In genomic region chr2:73109796-73110540, GRCh38 we compare ENCODE assay signal across 17 cellular contexts. TPM values are rescaled to one million over a fixed set of nuclear protein-coding genes. Genes with fewer than 3 reads are reported as not detected.
DNase-seq lines count a peak whose midpoint lies in the region; ATAC-seq and TF ChIP-seq lines count a peak whose summit lies in the region.
"Had no signal": no experiment of that assay in that cellular context is flagged by ENCODE, and none has a peak within 500 bp of the region (broad histone marks: within the 10 kb centered on the region; RNA-seq: fewer than 3 reads in every experiment).

No MANE protein-coding gene starts in this region.

- H3K9ac ChIP-seq in PC-3 (ENCODE audit: low read length) (no peak overlapping the region), neuronal stem cell (ENCODE audit: low read depth, low read length, poor library complexity) (no peak overlapping the region)

- no peaks in the 10 kb centered on the region for H3K36me3 Mint-ChIP-seq in T-cell

- H3K4me1 ChIP-seq in PC-3 (ENCODE audit: insufficient read depth, low read length) (peaks cover 18% of the 10 kb centered on the region), neuronal stem cell (ENCODE audit: control insufficient read depth in 2 of 2, insufficient read depth in 1 of 2, low read depth in 1 of 2, low read length in 2 of 2) (peaks cover 12 to 13% of the 10 kb centered on the region in 2 donors)

- H3K4me3 ChIP-seq in AG10803 (ENCODE audit: low read length) (peak overlapping the region; percentile 91), PC-3 (ENCODE audit: low read length) (peak overlapping the region; percentile 81; the same call in 1 of the 2 replicates), neuronal stem cell (ENCODE audit: low read length in 2 of 2) (peak overlapping the region in 1 of 2 donors; percentile 13)

- H3K27me3 Mint-ChIP-seq in T-cell = no peaks in the 10 kb centered on the region

- no peak overlapping the region for H2BK12ac ChIP-seq in neuronal stem cell (ENCODE audit: low read length)

- no peak overlapping the region for H3K27ac ChIP-seq in PC-3 (ENCODE audit: low read length)
- peak overlapping the region; percentile 94 for H3K27ac ChIP-seq in epithelial cell of prostate
- H3K27ac ChIP-seq in neuronal stem cell (replicated peaks; ENCODE audit: low read length) = no peak overlapping the region

- no peak overlapping the region for H2BK15ac ChIP-seq in neuronal stem cell (ENCODE audit: low read length)

- H3K14ac ChIP-seq in neuronal stem cell (ENCODE audit: low read length) = no peak overlapping the region

- DNase-seq in AG10803 (ENCODE audit: low read depth) (no peak), PC-3 (no peak), epithelial cell of prostate (ENCODE audit: low read depth, low spot score) (no peak), neuronal stem cell (ENCODE audit: low spot score) (no peak), T-cell (no peak)
- DNase-seq: activated CD4-positive, alpha-beta T cell treated with anti-CD3 and anti-CD28 coated beads, Interleukin-2, amount 10 ng/mL, durations not matched to agents 24 days and 14 days; activated naive CD8-positive, alpha-beta T cell treated with anti-CD3 and anti-CD28 coated beads, Interleukin-2, amount 50 U/mL, for 24 hours; activated T-cell treated with anti-CD3 and anti-CD28 coated beads, Interleukin-2, amount 50 U/mL, for 1 hour; hippocampal formation; naive thymus-derived CD4-positive, alpha-beta T cell; stimulated activated CD4-positive, alpha-beta T cell treated with anti-CD3 and anti-CD28 coated beads, Interleukin-4, amount 100 ng/mL, for 24 hours had no signal

- ATAC-seq in PC-3 (no peak), GM18868 (IDR thresholded peaks at IDR 0.05; ENCODE audit: unreplicated experiment) (no peak), T-cell (replicated peaks in 1 of 4) (no peak), HG02970 (IDR thresholded peaks at IDR 0.05; ENCODE audit: low FRiP score, unreplicated experiment) (no peak), HG03521 (IDR thresholded peaks at IDR 0.05; ENCODE audit: unreplicated experiment) (no peak)
- ATAC-seq: activated naive CD8-positive, alpha-beta T cell treated with anti-CD3 and anti-CD28 coated beads, Interleukin-2, amount 50 U/mL, for 24 hours; left lobe of liver; naive thymus-derived CD4-positive, alpha-beta T cell had no signal

- H3K9me3 Mint-ChIP-seq in T-cell = no peaks in the 10 kb centered on the region
- H3K9me3 Mint-ChIP-seq: activated CD4-positive, alpha-beta T cell treated with anti-CD3 and anti-CD28 coated beads, Interleukin-2, amount 10 ng/mL, durations not matched to agents 24 days and 14 days; activated naive CD8-positive, alpha-beta T cell treated with anti-CD3 and anti-CD28 coated beads, Interleukin-2, amount 50 U/mL, for 24 hours; naive thymus-derived CD4-positive, alpha-beta T cell; T-helper 2 cell treated with Interferon-gamma antibody and Interleukin-4, amounts not matched to agents 5 μg/mL and 100 μg/mL, for 36 hours had no signal

- H3K4me3 Mint-ChIP-seq in T-cell = no peak overlapping the region

- H4K91ac ChIP-seq in neuronal stem cell (ENCODE audit: low read depth, low read length, poor library complexity) = no peak overlapping the region

- no peak overlapping the region for H2AFZ ChIP-seq in PC-3 (ENCODE audit: low read length)
- no peak overlapping the region for H2AFZ ChIP-seq in neuronal stem cell (ENCODE audit: low read length)

- no peaks in the 10 kb centered on the region for H3K9me3 ChIP-seq in PC-3 (ENCODE audit: low read length)
- peaks cover 3 to 13% of the 10 kb centered on the region in 2 donors for H3K9me3 ChIP-seq in neuronal stem cell (replicated peaks in 1 of 2; ENCODE audit: control insufficient read depth in 2 of 2, insufficient read depth in 1 of 2, low read depth in 1 of 2, low read length in 2 of 2)
- H3K9me3 ChIP-seq: right atrium auricular region had no signal

- H3K4me1 Mint-ChIP-seq in T-cell = peaks cover 29 to 57% (median 35%) of the 10 kb centered on the region in 3 donors

- TF ChIP-seq CTCF in AG10803 (conservative IDR thresholded peaks at IDR 0.05; ENCODE audit: low read length) (no peak), PC-3 (conservative IDR thresholded peaks at IDR 0.05; ENCODE audit: low read depth, low read length) (no peak)

- H2AK5ac ChIP-seq in neuronal stem cell (ENCODE audit: low read depth, low read length) = no peak overlapping the region

- no peak overlapping the region for H4K8ac ChIP-seq in neuronal stem cell (ENCODE audit: low read depth, low read length)

- intact Hi-C loops in PC-3 (cut with micrococcal nuclease) = loop anchor here (2.0 kb wide), 1 partner anchor 67 kb away; no protein-coding TSS in a partner anchor

- peak overlapping the region; percentile 56 for H3K23ac ChIP-seq in neuronal stem cell (ENCODE audit: low read depth, low read length, poor library complexity)

- peaks cover 75% of the 10 kb centered on the region for H3K79me2 ChIP-seq in PC-3 (ENCODE audit: low read length)

- H3K27me3 ChIP-seq in PC-3 (ENCODE audit: low read length) (no peaks in the 10 kb centered on the region), neuronal stem cell (ENCODE audit: control insufficient read depth in 3 of 3, insufficient read depth in 3 of 3, low read depth in 1 of 3, low read length in 3 of 3) (peaks cover 0 to 74% (median 20%) of the 10 kb centered on the region in 3 experiments)
- H3K27me3 ChIP-seq: right atrium auricular region had no signal

- POLR2A ChIA-PET in PC-3 (lab: Charles Lee; ENCODE audit: unreplicated experiment) = no interaction called here
- POLR2A ChIA-PET in T-cell (lab: Charles Lee) = interaction anchor here in 1 of 2 donors (0.5 kb wide), 1 partner anchor 16 kb away, joined by 3 read pairs; no protein-coding TSS in a partner anchor

- H3K18ac ChIP-seq in neuronal stem cell (ENCODE audit: low read length) = no peak overlapping the region

- CTCF ChIA-PET in PC-3 (lab: Charles Lee) = interaction anchor here (0.6 kb wide), 1 partner anchor 47 kb away, joined by 3 read pairs; no protein-coding TSS in a partner anchor
- CTCF ChIA-PET in T-cell (lab: Charles Lee) = interaction anchor here in 1 of 2 donors (0.5 kb wide), 1 partner anchor 99 kb away, joined by 4 read pairs; no protein-coding TSS in a partner anchor

- H3K9me2 ChIP-seq in PC-3 (replicated peaks; ENCODE audit: low read length) = no peaks in the 10 kb centered on the region

- peak overlapping the region in 1 of 2 donors; percentile 16 for H3K27ac Mint-ChIP-seq in T-cell
- H3K27ac Mint-ChIP-seq: activated naive CD8-positive, alpha-beta T cell treated with anti-CD3 and anti-CD28 coated beads, Interleukin-2, amount 50 U/mL, for 24 hours; T-helper 2 cell treated with Interferon-gamma antibody and Interleukin-4, amounts not matched to agents 5 μg/mL and 100 μg/mL, for 36 hours had no signal

- H3K36me3 ChIP-seq in PC-3 (ENCODE audit: low read depth, low read length) (no peaks in the 10 kb centered on the region), neuronal stem cell (replicated peaks in 1 of 2; ENCODE audit: control insufficient read depth in 2 of 2, insufficient read depth in 2 of 2, low read length in 2 of 2) (no peaks in the 10 kb centered on the region)
- H3K36me3 ChIP-seq: right atrium auricular region had no signal

- H2BK5ac ChIP-seq in neuronal stem cell (ENCODE audit: low read length) = no peak overlapping the region

- no peak overlapping the region for H2BK120ac ChIP-seq in neuronal stem cell (ENCODE audit: low read depth, low read length)

- H3K79me1 ChIP-seq in neuronal stem cell (ENCODE audit: low read depth, low read length) = peaks cover 4% of the 10 kb centered on the region

- no CpG with 5 or more reads among the region's 4 CpGs for WGBS in neuronal stem cell (ENCODE audit: extremely low coverage in 2 of 2, insufficient read length in 2 of 2, insufficient replicate concordance in 1 of 2), 2 donors

- no peaks in the 10 kb centered on the region for H3F3A ChIP-seq in PC-3 (ENCODE audit: low read length, unreplicated experiment)

- peak overlapping the region; percentile 98 for H3K4me2 ChIP-seq in PC-3 (ENCODE audit: low read length)
- no peak overlapping the region for H3K4me2 ChIP-seq in neuronal stem cell (ENCODE audit: insufficient read depth, low read length, poor library complexity, severe bottlenecking)

- no TSS peak for BruUV-seq in PC-3 (replicated peaks; lab: Mats Ljungman, UMichigan)

- H3K4ac ChIP-seq in neuronal stem cell (ENCODE audit: low read length) = no peak overlapping the region

- H4K20me1 ChIP-seq in PC-3 (ENCODE audit: low read length) = peaks cover 17% of the 10 kb centered on the region; the same call in 1 of the 2 replicates

RNA-seq across cellular contexts. Expression of gene RAB11FIP5, which starts 2.8 kb away (rescaled TPM):
- total RNA-seq in PC-3 (2014; rRNA removed) = 26.6 and 36.9 TPM in 2 replicates
- 8.1 TPM for polyA plus RNA-seq in neuronal stem cell (2013, experiment 1 of 2)
- polyA plus RNA-seq in neuronal stem cell (2013, experiment 2 of 2) = 7.9 TPM
- 10 to 100 TPM in 4 of 5 donors, 1 to 10 TPM in 1; 7.9 to 15.2 (median 11.0) TPM for total RNA-seq in T-cell

RNA-seq across cellular contexts. Expression of gene SFXN5, which starts 38.5 kb away (rescaled TPM):
- total RNA-seq in PC-3 (2014; rRNA removed) (22.0 and 30.7 TPM in 2 replicates), T-cell (10 to 100 TPM in 2 of 5 donors, 1 to 10 TPM in 3; 6.3 to 14.2 (median 9.7) TPM)
- polyA plus RNA-seq in neuronal stem cell (2013, experiment 1 of 2) = 2.9 TPM
- polyA plus RNA-seq in neuronal stem cell (2013, experiment 2 of 2) = 3.1 TPM
